In the genomic region with DNA sequence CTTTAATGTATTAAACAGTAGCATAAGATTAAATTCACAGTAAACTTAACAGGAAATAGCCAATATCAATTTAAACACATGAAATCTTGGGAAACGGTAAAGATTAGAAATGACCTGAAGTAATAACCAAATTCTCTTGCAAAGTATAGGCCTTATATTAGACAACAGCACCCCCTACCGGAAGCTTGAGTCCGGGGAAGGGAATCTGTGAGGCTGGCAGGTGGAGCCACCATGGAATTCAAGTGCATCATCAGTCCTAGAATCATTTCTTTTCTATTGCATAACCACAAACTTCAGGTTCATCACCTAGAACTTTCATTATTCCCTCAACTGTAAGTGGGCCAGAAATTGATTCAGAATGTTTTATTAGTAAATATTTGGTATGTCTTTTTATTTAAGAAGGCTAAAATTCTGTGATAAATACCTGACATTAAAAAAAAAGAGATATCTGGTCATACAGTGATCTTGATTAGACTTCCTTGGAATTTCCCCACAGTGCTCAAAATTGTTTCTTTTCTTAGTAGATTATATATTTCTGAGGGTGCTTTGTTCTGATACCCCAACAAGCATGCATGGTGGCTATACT, we compare ENCODE assay signal across 8 cellular contexts. TPM values are rescaled to one million over a fixed set of nuclear protein-coding genes. Genes with fewer than 3 reads are reported as not detected.
A peak's percentile ranks its signal among the peaks of the same experiment; 100 is the strongest.
DNase-seq lines count a peak whose midpoint lies in the region; ATAC-seq and TF ChIP-seq lines count a peak whose summit lies in the region.

No MANE protein-coding gene starts in this region.

- H3K27ac ChIP-seq in parathyroid adenoma = no peak overlapping the region
- H3K27ac ChIP-seq in upper lobe of left lung = no peak overlapping the region

- H3K4me2 ChIP-seq in parathyroid adenoma (ENCODE audit: low read length) = no peak overlapping the region

- TF ChIP-seq CTCF in BE2C (IDR thresholded peaks at IDR 0.05; ENCODE audit: low read depth, low read length) (peak; percentile 91), parathyroid adenoma (IDR thresholded peaks at IDR 0.05) (peak; percentile 81), upper lobe of left lung (IDR thresholded peaks at IDR 0.05) (peak in 5 of 6 experiments; percentile 61 to 82 (median 67))

- no peak overlapping the region for H3K9ac ChIP-seq in parathyroid adenoma

- H3K27me3 ChIP-seq in BE2C (peaks cover 49% of the 10 kb centered on the region), parathyroid adenoma (ENCODE audit: control insufficient read depth, insufficient read depth, low read length) (no peaks in the 10 kb centered on the region), upper lobe of left lung (no peaks in the 10 kb centered on the region)

- no peaks in the 10 kb centered on the region for H3K79me2 ChIP-seq in parathyroid adenoma

- ATAC-seq in GM19395 (IDR thresholded peaks at IDR 0.05; ENCODE audit: unreplicated experiment) (peak; percentile 77), upper lobe of left lung (ENCODE audit: low FRiP score in 2 of 2) (peak; percentile 73 to 75)

- DNase-seq in BE2C = peak; percentile 79
- DNase-seq in M059J (ENCODE audit: low read depth) = peak; percentile 72
- peak; percentile 56 for DNase-seq in SHP77 treated with DMSO at 0.1 percent for 48 hours (lab: John Stamatoyannopoulos, UW)
- peak; percentile 8 to 40 (median 27) for DNase-seq in activated naive CD4-positive, alpha-beta T cell (lab: John Stamatoyannopoulos, UW)
- peak; percentile 55 for DNase-seq in germinal center (ENCODE audit: low spot score)
- DNase-seq in upper lobe of left lung = peak in 1 of 2 donors; percentile 64

- H3K9me3 ChIP-seq in BE2C (no peaks in the 10 kb centered on the region), parathyroid adenoma (ENCODE audit: control insufficient read depth, low read length) (no peaks in the 10 kb centered on the region), upper lobe of left lung (no peaks in the 10 kb centered on the region)

- no peak for TF ChIP-seq EP300 in upper lobe of left lung (IDR thresholded peaks at IDR 0.05)

- TF ChIP-seq POLR2A in upper lobe of left lung (IDR thresholded peaks at IDR 0.05) = no peak

- H3K36me3 ChIP-seq in BE2C (no peaks in the 10 kb centered on the region), parathyroid adenoma (ENCODE audit: control insufficient read depth, insufficient read depth, low read length) (no peaks in the 10 kb centered on the region), upper lobe of left lung (no peaks in the 10 kb centered on the region)

- WGBS in upper lobe of left lung, 2 donors = 0 to 1% methylated on average over 3 of the region's 3 CpGs

- H2AFZ ChIP-seq in parathyroid adenoma = no peak overlapping the region

- no peaks in the 10 kb centered on the region for H3K4me1 ChIP-seq in BE2C
- no peaks in the 10 kb centered on the region for H3K4me1 ChIP-seq in parathyroid adenoma
- no peaks in the 10 kb centered on the region for H3K4me1 ChIP-seq in upper lobe of left lung

- H3K4me3 ChIP-seq in BE2C (ENCODE audit: low read depth, low read length) (no peak overlapping the region), parathyroid adenoma (ENCODE audit: low read depth, low read length) (no peak overlapping the region), upper lobe of left lung (no peak overlapping the region)

RNA-seq across cellular contexts. Expression of a gene that starts 48.6 kb away (rescaled TPM):
- polyA plus RNA-seq in BE2C (2012; ENCODE audit: insufficient read depth, insufficient read length, low read depth) = 22.8 TPM
- 39.5 and 46.9 TPM in 2 replicates for total RNA-seq in M059J (2014; rRNA removed; shearing (Covaris generic))
- 10 to 100 TPM; 17.8 to 38.1 (median 24.9) TPM for total RNA-seq in upper lobe of left lung

RNA-seq across cellular contexts. Expression of a gene that starts 48.6 kb away (rescaled TPM):
- polyA plus RNA-seq in BE2C (2012; ENCODE audit: insufficient read depth, insufficient read length, low read depth) = 27.5 TPM
- total RNA-seq in M059J (2014; rRNA removed; shearing (Covaris generic)) = 31.2 and 49.1 TPM in 2 replicates
- total RNA-seq in upper lobe of left lung = 10 to 100 TPM; 21.4 to 63.2 (median 48.0) TPM
